17 cellular contexts compared by ENCODE assay signal in genomic region chr3:126994661-126995161, GRCh38. TPM values are rescaled to one million over a fixed set of nuclear protein-coding genes. Genes with fewer than 3 reads are reported as not detected.
DNase-seq lines count a peak whose midpoint lies in the region; ATAC-seq and TF ChIP-seq lines count a peak whose summit lies in the region.
"Had no signal": no experiment of that assay in that cellular context is flagged by ENCODE, and none has a peak within 500 bp of the region (broad histone marks: within the 10 kb centered on the region; RNA-seq: fewer than 3 reads in every experiment).

No MANE protein-coding gene starts in this region.

- TF ChIP-seq CTCF in chondrocyte (IDR thresholded peaks at IDR 0.05) (no peak), lower lobe of right lung (IDR thresholded peaks at IDR 0.05) (no peak)

- peaks cover 13% of the 10 kb centered on the region for H3K36me3 ChIP-seq in lower lobe of right lung
- H3K36me3 ChIP-seq in GM23248 (ENCODE audit: low read depth): no peaks in the 10 kb centered on the region; the same call in 1 of the 2 replicates

- ATAC-seq in lower lobe of right lung (peak; percentile 9 to 10), GM18519 (IDR thresholded peaks at IDR 0.05; ENCODE audit: low FRiP score, unreplicated experiment) (no peak), HG03175 (IDR thresholded peaks at IDR 0.05; ENCODE audit: unreplicated experiment) (no peak)
- ATAC-seq: activated T-cell treated with anti-CD3 and anti-CD28 coated beads, Interleukin-2, amount 50 U/mL, for 4 hours had no signal

- DNase-seq in LHCN-M2 (ENCODE audit: low read depth): peak; percentile 63
- no peak for DNase-seq in chondrocyte (ENCODE audit: low spot score)
- DNase-seq in lower lobe of right lung: no peak
- no peak for DNase-seq in mesenteric fat pad (ENCODE audit: low spot score)
- DNase-seq in GM23248: no peak
- DNase-seq: activated CD4-positive, alpha-beta T cell treated with anti-CD3 and anti-CD28 coated beads, Interleukin-2, amount 50 U/mL, for 1 hour; activated T-cell treated with anti-CD3 and anti-CD28 coated beads, Interleukin-2, amount 50 U/mL, for 4 hours; EL; erythroblast; hippocampal formation; Kasumi-1; NCI-H524 treated with DMSO at 0.1 percent for 48 hours had no signal

- H3K27me3 ChIP-seq in lower lobe of right lung (ENCODE audit: low read depth) (no peaks in the 10 kb centered on the region), GM23248 (replicated peaks; ENCODE audit: insufficient read depth) (no peaks in the 10 kb centered on the region)

- H3K9me3 ChIP-seq in lower lobe of right lung (no peaks in the 10 kb centered on the region), GM23248 (ENCODE audit: low read depth) (no peaks in the 10 kb centered on the region)

- no peak overlapping the region for H3K9ac ChIP-seq in GM23248

- H3K4me1 Mint-ChIP-seq in chondrocyte (ENCODE audit: low read depth): peaks cover 32% of the 10 kb centered on the region

- H3K36me3 Mint-ChIP-seq in chondrocyte (ENCODE audit: low read depth): peaks cover 7% of the 10 kb centered on the region

- no peak overlapping the region for H2AFZ ChIP-seq in GM23248

- H4K20me1 ChIP-seq in GM23248 (ENCODE audit: insufficient read depth): no peaks in the 10 kb centered on the region

- H3K9me3 Mint-ChIP-seq in chondrocyte (ENCODE audit: low read depth): no peaks in the 10 kb centered on the region
- H3K9me3 Mint-ChIP-seq: activated T-cell treated with anti-CD3 and anti-CD28 coated beads, Interleukin-2, amount 50 U/mL, for 4 hours; nephron; T-helper 2 cell treated with Interferon-gamma antibody and Interleukin-4, amounts not matched to agents 5 μg/mL and 100 μg/mL, for 36 hours had no signal

- no peaks in the 10 kb centered on the region for H3K9me2 ChIP-seq in GM23248 (ENCODE audit: insufficient read depth)

- H3K4me3 ChIP-seq in lower lobe of right lung: no peak overlapping the region
- H3K4me3 ChIP-seq in GM23248: no peak overlapping the region

- H3K27ac ChIP-seq in lower lobe of right lung (peak overlapping the region; percentile 65), temporal lobe (ENCODE audit: low read depth, low read length) (peak overlapping the region; percentile 27), GM23248 (no peak overlapping the region)

- WGBS in GM23248 (ENCODE audit: low coverage in 1 of 2, low lambda C conversion rate in 2 of 2, missing lambda C conversion rate in 2 of 2), 2 experiments: 43 to 52% methylated on average over 8 to 9 of the region's 9 CpGs

- peaks cover 44% of the 10 kb centered on the region for H3K4me1 ChIP-seq in lower lobe of right lung
- peaks cover 6% of the 10 kb centered on the region for H3K4me1 ChIP-seq in GM23248 (ENCODE audit: insufficient read depth)

- H3K79me2 ChIP-seq in GM23248 (ENCODE audit: insufficient read depth): peaks cover 100% of the 10 kb centered on the region

- no peak overlapping the region for H3K4me3 Mint-ChIP-seq in chondrocyte (ENCODE audit: unreplicated experiment)
- H3K4me3 Mint-ChIP-seq: activated T-cell treated with anti-CD3 and anti-CD28 coated beads, Interleukin-2, amount 50 U/mL, for 4 hours; nephron; T-helper 2 cell treated with Interferon-gamma antibody and Interleukin-4, amounts not matched to agents 5 μg/mL and 100 μg/mL, for 36 hours had no signal

- no peaks in the 10 kb centered on the region for H3F3A ChIP-seq in GM23248 (ENCODE audit: insufficient read depth)

- in situ Hi-C loops in GM23248 (cut with MboI): no loop called here

- H3K4me2 ChIP-seq in GM23248 (ENCODE audit: unreplicated experiment): no peak overlapping the region

- intact Hi-C loops in lower lobe of right lung (cut with DNase I): no loop called here

- H3K27ac Mint-ChIP-seq in chondrocyte (ENCODE audit: unreplicated experiment): peak overlapping the region; percentile 51
- H3K27ac Mint-ChIP-seq: T-helper 2 cell treated with Interferon-gamma antibody and Interleukin-4, amounts not matched to agents 5 μg/mL and 100 μg/mL, for 36 hours had no signal

- no peaks in the 10 kb centered on the region for H3K27me3 Mint-ChIP-seq in chondrocyte (ENCODE audit: low read depth)

RNA-seq across cellular contexts. Expression of gene PLXNA1, which starts 11.8 kb away (rescaled TPM):
- total RNA-seq in LHCN-M2 (2014; rRNA removed) (65.6 and 88.7 TPM in 2 replicates), chondrocyte (69.8 to 99.1 TPM (median 98.2 TPM) in 3 replicates), lower lobe of right lung (48.1 TPM), temporal lobe (61.2 TPM), mesenteric fat pad (26.3 TPM)
- polyA plus RNA-seq in LHCN-M2 (2012): 41.7 TPM
- total RNA-seq in GM23248 (2014; rRNA removed; shearing (Covaris generic)): 84.7 and 86.1 TPM in 2 replicates
- 12.4 and 13.4 TPM in 2 replicates for polyA plus RNA-seq in GM23248 (2016; fragmentation: Nextera tagmentation; extraction: Ambion mirVana)

Comparison
In these comparisons a context has a peak if more than half of its experiments do, and no peak if none do; other contexts are left out.
1. ATAC-seq: peak in lower lobe of right lung (2 of 2); none in GM18519 (single experiment) and HG03175 (single experiment).